In the genomic region with DNA sequence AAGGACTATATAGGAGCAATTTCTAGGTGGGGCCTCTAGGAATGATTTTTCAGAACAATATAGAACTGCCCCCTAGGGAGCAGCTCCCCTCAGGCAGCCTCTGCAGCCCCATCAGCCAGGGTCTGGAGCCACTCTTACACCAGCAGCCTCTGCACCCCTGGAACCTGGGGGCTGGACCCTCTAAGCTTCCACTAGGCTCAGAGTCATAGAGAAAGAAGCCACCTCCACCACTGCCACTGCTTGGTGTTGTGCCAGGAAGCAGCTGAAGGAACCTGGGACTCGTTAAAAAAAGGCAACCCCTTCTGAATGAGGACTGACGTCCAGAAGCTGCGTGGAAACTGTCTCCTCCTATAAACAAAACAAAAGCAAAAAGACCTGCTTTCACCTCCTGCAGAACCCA, we compare ENCODE assay signal across 10 cellular contexts.
"Had no signal": no experiment of that assay in that cellular context is flagged by ENCODE, and none has a peak within 500 bp of the region (broad histone marks: within the 10 kb centered on the region; RNA-seq: fewer than 3 reads in every experiment).

No MANE protein-coding gene starts in this region.

- H3K9me3 ChIP-seq: psoas muscle, right lobe of liver, testis, uterus had no signal

- H3K27ac ChIP-seq: psoas muscle, right lobe of liver, testis, uterus had no signal

- H3K27me3 ChIP-seq: right lobe of liver, testis, uterus had no signal

- H3K4me1 ChIP-seq: psoas muscle, right lobe of liver, testis, uterus had no signal

- DNase-seq: activated naive CD4-positive, alpha-beta T cell treated with Interleukin-2 at 50 U/mL for 16 hours; activated naive CD8-positive, alpha-beta T cell treated with anti-CD3 and anti-CD28 coated beads, Interleukin-2, amount 50 U/mL, for 24 hours; effector memory CD4-positive, alpha-beta T cell; hippocampal formation; stimulated activated naive CD4-positive, alpha-beta T cell treated with Interleukin-2 at 50 U/mL for 16 hours; T-helper 2 cell had no signal

- H3K4me3 ChIP-seq: psoas muscle, right lobe of liver, testis, uterus had no signal

- H3K36me3 ChIP-seq: right lobe of liver, uterus had no signal
